In genomic region chr5:179806250-179807045, GRCh38 we compare ENCODE assay signal across 1 cellular context.
TF ChIP-seq lines count a peak whose summit lies in the region.

Gene MGAT4B, minus strand, starts transcription at chr5:179806866. Its CDS starts 283 bp downstream, at chr5:179806583.

TF ChIP-seq in H1, 55 proteins besides CTCF, POLR2A, EP300 and RAD21:
- TF ChIP-seq GABPA (IDR thresholded peaks at IDR 0.05; ENCODE audit: borderline replicate concordance, insufficient read depth, low read length), result no peak
- TF ChIP-seq SRF (IDR thresholded peaks at IDR 0.05; ENCODE audit: low read depth, low read length), result 0 out of 2 replicates have a peak, but pooled peaks have one; percentile 13
- peak; percentile 84 for TF ChIP-seq TAF1 (IDR thresholded peaks at IDR 0.05; ENCODE audit: low read depth, low read length)
- TF ChIP-seq CREB1 (IDR thresholded peaks at IDR 0.05), result peak; percentile 20; the same call in 1 of the 2 replicates
- TF ChIP-seq NRF1 (IDR thresholded peaks at IDR 0.05; ENCODE audit: low read depth, low read length), result no peak
- peak; percentile 73; the same call in 1 of the 2 replicates for TF ChIP-seq POLR2AphosphoS5 (IDR thresholded peaks at IDR 0.05; ENCODE audit: low read depth, low read length)
- peak; percentile 34 for TF ChIP-seq KDM4A (IDR thresholded peaks at IDR 0.05; ENCODE audit: low read depth, low read length, severe bottlenecking)
- TF ChIP-seq SIN3A (conservative IDR thresholded peaks at IDR 0.05 in 1 of 2, IDR thresholded peaks at IDR 0.05 in 1 of 2; ENCODE audit: low read depth in 1 of 2, low read length in 2 of 2), result peak; percentile 14 to 68; a peak in 2 of 4 replicates
- peak; percentile 38; the same call in 1 of the 2 replicates for TF ChIP-seq TBP (IDR thresholded peaks at IDR 0.05; ENCODE audit: low read depth, low read length)
- TF ChIP-seq CBX5 (IDR thresholded peaks at IDR 0.05; ENCODE audit: low read depth, low read length), result no peak
- TF ChIP-seq SP1 (IDR thresholded peaks at IDR 0.05; ENCODE audit: low read depth, low read length), result peak; percentile 84
- no peak for TF ChIP-seq ATF2 (IDR thresholded peaks at IDR 0.05; ENCODE audit: low read length)
- TF ChIP-seq POU5F1 (IDR thresholded peaks at IDR 0.05; ENCODE audit: low read depth, low read length), result no peak
- no peak for TF ChIP-seq SP4 (IDR thresholded peaks at IDR 0.05; ENCODE audit: low read length)
- TF ChIP-seq TAF7 (optimal IDR thresholded peaks at IDR 0.05; ENCODE audit: borderline replicate concordance, low read depth, low read length), result peak; percentile 53
- peak; percentile 15; the same call in 1 of the 2 replicates for TF ChIP-seq EGR1 (IDR thresholded peaks at IDR 0.05; ENCODE audit: borderline replicate concordance, low read depth, low read length)
- TF ChIP-seq E2F6 (IDR thresholded peaks at IDR 0.05), result no peak
- TF ChIP-seq HDAC6 (IDR thresholded peaks at IDR 0.05; ENCODE audit: low read depth, low read length), result no peak
- TF ChIP-seq PHF8 (conservative IDR thresholded peaks at IDR 0.05; ENCODE audit: low read depth, low read length), result peak; percentile 8; the same call in 1 of the 2 replicates
